7 cellular contexts compared by ENCODE assay signal in the genomic region with DNA sequence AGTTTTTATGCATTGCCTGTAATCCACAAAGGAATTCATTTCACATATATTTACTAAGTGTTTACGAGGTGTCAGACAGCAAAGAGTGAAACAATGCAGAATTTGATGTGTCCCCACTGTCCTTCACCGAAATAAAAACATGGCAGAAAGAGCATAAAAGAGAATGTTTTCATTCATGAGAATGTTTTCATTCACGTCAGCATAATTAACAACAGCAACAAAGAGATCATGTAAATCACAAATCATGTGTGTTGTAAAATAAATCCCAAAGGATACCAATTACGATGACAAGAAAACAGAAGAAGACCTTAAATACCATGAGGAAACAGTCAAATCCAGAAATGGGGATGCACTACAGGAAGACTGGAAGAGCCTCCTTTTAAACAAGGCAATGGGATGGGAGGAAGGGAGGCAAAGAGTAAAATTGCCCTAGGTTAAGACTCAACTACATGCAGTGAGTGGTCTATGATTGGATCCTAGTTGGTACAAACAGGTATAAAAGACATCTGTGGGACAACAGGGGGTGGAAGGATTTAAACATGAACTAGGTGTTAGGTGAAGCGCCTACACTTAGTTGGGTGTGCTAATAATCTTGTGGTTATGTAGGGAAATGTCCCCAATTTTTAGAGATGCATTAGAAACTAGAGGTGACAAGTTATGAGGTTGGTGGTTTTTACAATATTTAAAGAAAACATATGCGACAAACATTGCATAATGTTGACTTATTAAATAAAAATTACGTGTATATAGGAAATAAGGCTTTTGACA. TPM values are rescaled to one million over a fixed set of nuclear protein-coding genes. Genes with fewer than 3 reads are reported as not detected.
A peak's percentile ranks its signal among the peaks of the same experiment; 100 is the strongest.
DNase-seq lines count a peak whose midpoint lies in the region; ATAC-seq and TF ChIP-seq lines count a peak whose summit lies in the region.

No MANE protein-coding gene starts in this region.

- no peak overlapping the region for H2AK5ac ChIP-seq in mesenchymal stem cell (ENCODE audit: low read length, severe bottlenecking)

- peak overlapping the region; percentile 80 for H3K4me3 ChIP-seq in HUES48 (ENCODE audit: low read depth, low read length)
- H3K4me3 ChIP-seq in ascending aorta: peak overlapping the region; percentile 69 to 83
- no peak overlapping the region for H3K4me3 ChIP-seq in mesenchymal stem cell (ENCODE audit: insufficient read depth in 1 of 2, low read depth in 1 of 2, low read length in 2 of 2)
- no peak overlapping the region for H3K4me3 ChIP-seq in suprapubic skin

- no peak overlapping the region for H2BK5ac ChIP-seq in mesenchymal stem cell (ENCODE audit: low read depth, low read length, poor library complexity, severe bottlenecking)

- DNase-seq in ascending aorta (ENCODE audit: low spot score in 2 of 2) (no peak), mesenchymal stem cell (no peak), suprapubic skin (ENCODE audit: low spot score in 2 of 2) (no peak), mucosa of gallbladder (ENCODE audit: low spot score) (no peak), ecto neural progenitor cell (ENCODE audit: low spot score) (no peak)

- H4K8ac ChIP-seq in mesenchymal stem cell (ENCODE audit: low read length): no peak overlapping the region

- no peak overlapping the region for H2AFZ ChIP-seq in mesenchymal stem cell (ENCODE audit: low read depth, low read length)

- ATAC-seq in GM18870 (IDR thresholded peaks at IDR 0.05; ENCODE audit: unreplicated experiment): no peak

- H2BK12ac ChIP-seq in mesenchymal stem cell (ENCODE audit: low read length in 2 of 2): no peak overlapping the region

- H3K14ac ChIP-seq in mesenchymal stem cell (ENCODE audit: low read length in 2 of 2): no peak overlapping the region

- no peak overlapping the region for H2BK15ac ChIP-seq in mesenchymal stem cell (ENCODE audit: low read depth, poor library complexity, severe bottlenecking)

- no peaks in the 10 kb centered on the region for H3K27me3 ChIP-seq in HUES48 (ENCODE audit: control insufficient read depth, insufficient read depth, low read length)
- no peaks in the 10 kb centered on the region for H3K27me3 ChIP-seq in ascending aorta
- H3K27me3 ChIP-seq in mesenchymal stem cell (ENCODE audit: control insufficient read depth in 1 of 2, insufficient read depth in 1 of 2, low read length in 2 of 2): no peaks in the 10 kb centered on the region
- no peaks in the 10 kb centered on the region for H3K27me3 ChIP-seq in suprapubic skin

- no peak overlapping the region for H2BK120ac ChIP-seq in mesenchymal stem cell (ENCODE audit: low read depth, low read length)

- H3K9me3 ChIP-seq in HUES48 (ENCODE audit: control insufficient read depth, insufficient read depth, low read length) (no peaks in the 10 kb centered on the region), ascending aorta (peaks cover 0 to under 1% of the 10 kb centered on the region in 2 donors), mesenchymal stem cell (ENCODE audit: control insufficient read depth, low read length) (peaks cover 3% of the 10 kb centered on the region), suprapubic skin (no peaks in the 10 kb centered on the region)

- no peak for TF ChIP-seq EP300 in suprapubic skin (IDR thresholded peaks at IDR 0.05)

- intact Hi-C loops in ascending aorta (cut with DNase I): loop anchor here (2.0 to 10.0 kb wide), 8 partner anchors 52 to 1730 kb away; a partner anchor contains a TSS

- H3K36me3 ChIP-seq in HUES48 (ENCODE audit: control insufficient read depth, insufficient read depth, low read length) (no peaks in the 10 kb centered on the region), ascending aorta (no peaks in the 10 kb centered on the region), mesenchymal stem cell (ENCODE audit: control insufficient read depth in 1 of 2, insufficient read depth in 2 of 2, low read depth in 1 of 2, low read length in 2 of 2) (no peaks in the 10 kb centered on the region), suprapubic skin (no peaks in the 10 kb centered on the region)

- H3K79me1 ChIP-seq in mesenchymal stem cell (replicated peaks; ENCODE audit: low read length, poor library complexity, severe bottlenecking): peaks cover 2% of the 10 kb centered on the region

- no peak for TF ChIP-seq CTCF in ascending aorta (IDR thresholded peaks at IDR 0.05)
- TF ChIP-seq CTCF in suprapubic skin (IDR thresholded peaks at IDR 0.05): no peak

- no peak overlapping the region for H3K18ac ChIP-seq in mesenchymal stem cell (ENCODE audit: low read depth in 1 of 2, low read length in 2 of 2)

- H3K27ac ChIP-seq in HUES48 (ENCODE audit: low read depth, low read length) (peak overlapping the region; percentile 100), ascending aorta (peak overlapping the region; percentile 96 to 99), mesenchymal stem cell (ENCODE audit: low read length, poor library complexity, severe bottlenecking) (no peak overlapping the region), suprapubic skin (peak overlapping the region; percentile 94)

- no peak overlapping the region for H4K91ac ChIP-seq in mesenchymal stem cell (ENCODE audit: low read length)

- WGBS in mesenchymal stem cell: 93% methylated on average over 6 of the region's 7 CpGs
- 71% methylated on average over 7 of the region's 7 CpGs for WGBS in suprapubic skin

- H3K9ac ChIP-seq in HUES48 (ENCODE audit: low read depth, low read length) (peak overlapping the region; percentile 86), mesenchymal stem cell (ENCODE audit: low read length) (peak overlapping the region; percentile 94)

- H3K4me1 ChIP-seq in HUES48 (ENCODE audit: control insufficient read depth, insufficient read depth, low read length) (peaks cover 17% of the 10 kb centered on the region; the same call in 1 of the 2 replicates), ascending aorta (peaks cover 0 to 8% of the 10 kb centered on the region in 2 donors), mesenchymal stem cell (ENCODE audit: control insufficient read depth, insufficient read depth, low read depth, low read length) (peaks cover 3% of the 10 kb centered on the region), suprapubic skin (peaks cover 15% of the 10 kb centered on the region)

- TF ChIP-seq POLR2A in suprapubic skin (IDR thresholded peaks at IDR 0.05): no peak

- H3K4me2 ChIP-seq in mesenchymal stem cell (ENCODE audit: low read length, poor library complexity, severe bottlenecking): peak overlapping the region; percentile 26

- no peak overlapping the region for H3K4ac ChIP-seq in mesenchymal stem cell (ENCODE audit: low read depth in 1 of 2, low read length in 2 of 2)

- H3K23ac ChIP-seq in mesenchymal stem cell (ENCODE audit: low read length in 2 of 2): no peak overlapping the region

RNA-seq across cellular contexts. Expression of a gene that starts 1.5 kb away (rescaled TPM):
- 0.21 TPM for total RNA-seq in ascending aorta
- polyA plus RNA-seq in mesenchymal stem cell (2013, experiment 1 of 2): 1.3 TPM
- polyA plus RNA-seq in mesenchymal stem cell (2013, experiment 2 of 2): 1.2 TPM
- total RNA-seq in suprapubic skin: 10 to 100 TPM in 3 of 4 donors, 1 to 10 TPM in 1; 2.8 to 11.3 (median 10.7) TPM
- 38.4 TPM for total RNA-seq in mucosa of gallbladder

RNA-seq across cellular contexts. Expression of a gene that starts 15.3 kb away (rescaled TPM):
- total RNA-seq in ascending aorta (0.21 TPM), suprapubic skin (1 to 10 TPM; 3.1 to 6.0 (median 4.5) TPM), mucosa of gallbladder (8.6 TPM)
- 2.4 TPM for polyA plus RNA-seq in mesenchymal stem cell (2013, experiment 1 of 2)
- polyA plus RNA-seq in mesenchymal stem cell (2013, experiment 2 of 2): 2.6 TPM

RNA-seq across cellular contexts. Expression of a gene that starts 53.1 kb away (rescaled TPM):
- total RNA-seq in ascending aorta (3.0 TPM), suprapubic skin (1 to 10 TPM in 2 of 4 donors, under 1 TPM in 2; 0.64 to 2.3 (median 1.2) TPM), mucosa of gallbladder (1.8 TPM)
- 3.7 TPM for polyA plus RNA-seq in mesenchymal stem cell (2013, experiment 1 of 2)
- 3.8 TPM for polyA plus RNA-seq in mesenchymal stem cell (2013, experiment 2 of 2)

Comparison
In these comparisons a context has a peak if more than half of its experiments do, and no peak if none do; other contexts are left out.
1. H3K4me3 ChIP-seq: peak in HUES48 (single experiment) and ascending aorta (2 of 2); none in mesenchymal stem cell (0 of 2) and suprapubic skin (single experiment).